1 cellular context compared by ENCODE assay signal in the genomic region with DNA sequence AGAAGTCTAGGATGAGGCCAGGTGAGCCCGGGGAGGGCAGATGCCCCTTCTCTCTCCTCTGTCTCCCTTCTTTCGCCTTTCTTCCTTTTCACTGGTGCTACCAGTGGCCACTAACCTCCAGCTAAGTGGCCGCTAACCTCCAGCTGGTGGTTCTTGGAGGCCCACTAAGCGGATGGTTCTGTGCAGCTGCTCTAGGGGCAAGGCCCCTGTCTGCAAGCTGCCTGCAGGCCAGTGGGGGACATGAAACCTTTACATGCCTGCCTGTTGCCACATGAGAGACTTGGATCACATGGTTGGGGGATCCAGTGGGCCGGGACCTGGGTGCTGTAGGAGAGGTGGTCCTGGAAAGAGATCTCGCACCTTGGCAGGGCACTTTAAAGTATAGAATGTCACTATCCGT.
TF ChIP-seq lines count a peak whose summit lies in the region.

No MANE protein-coding gene starts in this region.

TF ChIP-seq in K562, 482 proteins besides CTCF, POLR2A, EP300 and RAD21:
- TF ChIP-seq, protein P1, sequence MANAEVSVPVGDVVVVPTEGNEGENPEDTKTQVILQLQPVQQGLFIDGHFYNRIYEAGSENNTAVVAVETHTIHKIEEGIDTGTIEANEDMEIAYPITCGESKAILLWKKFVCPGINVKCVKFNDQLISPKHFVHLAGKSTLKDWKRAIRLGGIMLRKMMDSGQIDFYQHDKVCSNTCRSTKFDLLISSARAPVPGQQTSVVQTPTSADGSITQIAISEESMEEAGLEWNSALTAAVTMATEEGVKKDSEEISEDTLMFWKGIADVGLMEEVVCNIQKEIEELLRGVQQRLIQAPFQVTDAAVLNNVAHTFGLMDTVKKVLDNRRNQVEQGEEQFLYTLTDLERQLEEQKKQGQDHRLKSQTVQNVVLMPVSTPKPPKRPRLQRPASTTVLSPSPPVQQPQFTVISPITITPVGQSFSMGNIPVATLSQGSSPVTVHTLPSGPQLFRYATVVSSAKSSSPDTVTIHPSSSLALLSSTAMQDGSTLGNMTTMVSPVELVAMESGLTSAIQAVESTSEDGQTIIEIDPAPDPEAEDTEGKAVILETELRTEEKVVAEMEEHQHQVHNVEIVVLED (CRISPR knock-in tag; IDR thresholded peaks at IDR 0.05): no peak
- TF ChIP-seq, protein P2, sequence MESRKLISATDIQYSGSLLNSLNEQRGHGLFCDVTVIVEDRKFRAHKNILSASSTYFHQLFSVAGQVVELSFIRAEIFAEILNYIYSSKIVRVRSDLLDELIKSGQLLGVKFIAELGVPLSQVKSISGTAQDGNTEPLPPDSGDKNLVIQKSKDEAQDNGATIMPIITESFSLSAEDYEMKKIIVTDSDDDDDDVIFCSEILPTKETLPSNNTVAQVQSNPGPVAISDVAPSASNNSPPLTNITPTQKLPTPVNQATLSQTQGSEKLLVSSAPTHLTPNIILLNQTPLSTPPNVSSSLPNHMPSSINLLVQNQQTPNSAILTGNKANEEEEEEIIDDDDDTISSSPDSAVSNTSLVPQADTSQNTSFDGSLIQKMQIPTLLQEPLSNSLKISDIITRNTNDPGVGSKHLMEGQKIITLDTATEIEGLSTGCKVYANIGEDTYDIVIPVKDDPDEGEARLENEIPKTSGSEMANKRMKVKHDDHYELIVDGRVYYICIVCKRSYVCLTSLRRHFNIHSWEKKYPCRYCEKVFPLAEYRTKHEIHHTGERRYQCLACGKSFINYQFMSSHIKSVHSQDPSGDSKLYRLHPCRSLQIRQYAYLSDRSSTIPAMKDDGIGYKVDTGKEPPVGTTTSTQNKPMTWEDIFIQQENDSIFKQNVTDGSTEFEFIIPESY (CRISPR knock-in tag; IDR thresholded peaks at IDR 0.05): peak; percentile 74
